8 cellular contexts compared by ENCODE assay signal in genomic region chr15:66293419-66294156, GRCh38. TPM values are rescaled to one million over a fixed set of nuclear protein-coding genes. Genes with fewer than 3 reads are reported as not detected.
A peak's percentile ranks its signal among the peaks of the same experiment; 100 is the strongest.
DNase-seq lines count a peak whose midpoint lies in the region; ATAC-seq and TF ChIP-seq lines count a peak whose summit lies in the region.

TSS of gene DIS3L (plus strand) at chr15:66293568. CDS start at chr15:66293597, 29 bp downstream.

- H3K4me1 ChIP-seq in neural progenitor cell, result peaks cover 11% of the 10 kb centered on the region
- H3K4me1 ChIP-seq in subcutaneous abdominal adipose tissue (ENCODE audit: control insufficient read depth in 5 of 5, insufficient read depth in 5 of 5, low read length in 5 of 5), result peaks cover 6 to 36% (median 26%) of the 10 kb centered on the region in 5 donors

- peak within 1 kb of the TSS; percentile 98 for H3K27ac ChIP-seq in RWPE1
- no peak within 1 kb of the TSS for H3K27ac ChIP-seq in neural progenitor cell
- H3K27ac ChIP-seq in subcutaneous abdominal adipose tissue (ENCODE audit: low read depth, low read length), result peak within 1 kb of the TSS; percentile 86

- H3K27me3 ChIP-seq in neural progenitor cell (peaks cover 5% of the 10 kb centered on the region), subcutaneous abdominal adipose tissue (ENCODE audit: control insufficient read depth in 5 of 5, insufficient read depth in 4 of 5, low read length in 5 of 5) (no peaks in the 10 kb centered on the region)

- peak within 1 kb of the TSS; percentile 96 for H3K27ac Mint-ChIP-seq in neural progenitor cell

- POLR2A ChIA-PET in RWPE1 (lab: Yijun Ruan, JAX; ENCODE audit: low non-redundant PET), result no interaction called here

- H4K20me1 ChIP-seq in neural progenitor cell (ENCODE audit: low read depth), result peaks cover 1% of the 10 kb centered on the region

- peaks cover 29% of the 10 kb centered on the region for H3K79me2 ChIP-seq in neural progenitor cell (ENCODE audit: low read depth)

- TF ChIP-seq CTCF in RWPE1 (conservative IDR thresholded peaks at IDR 0.05; ENCODE audit: low read depth) (no peak), fibroblast of villous mesenchyme (IDR thresholded peaks at IDR 0.05; ENCODE audit: insufficient read depth, low read depth, low read length) (no peak), neural progenitor cell (IDR thresholded peaks at IDR 0.05) (no peak)

- peak within 1 kb of the TSS; percentile 89 for H3K4me3 Mint-ChIP-seq in neural progenitor cell

- peaks cover 13% of the 10 kb centered on the region for H3F3A ChIP-seq in neural progenitor cell (ENCODE audit: low read depth)

- H3K36me3 Mint-ChIP-seq in neural progenitor cell, result peaks cover 9% of the 10 kb centered on the region

- CTCF ChIA-PET in RWPE1 (lab: Yijun Ruan, JAX), result interaction anchor here (0.6 to 0.9 kb wide), 3 partner anchors 127 to 437 kb away, joined by 3 to 7 read pairs (median 3); no protein-coding TSS in a partner anchor

- ATAC-seq in HG03457 (IDR thresholded peaks at IDR 0.05; ENCODE audit: unreplicated experiment), result peak; percentile 48

- H3K4me3 ChIP-seq in fibroblast of villous mesenchyme (ENCODE audit: low read depth, low read length) (peak within 1 kb of the TSS; percentile 57), neural progenitor cell (peak within 1 kb of the TSS; percentile 57), subcutaneous abdominal adipose tissue (ENCODE audit: low read depth in 1 of 5, low read length in 5 of 5) (peak within 1 kb of the TSS; percentile 64 to 90 (median 83))

- H3K9ac ChIP-seq in neural progenitor cell (peak within 1 kb of the TSS; percentile 16), subcutaneous abdominal adipose tissue (ENCODE audit: low read length in 5 of 5) (peak within 1 kb of the TSS; percentile 93 to 98 (median 97))

- peak within 1 kb of the TSS; percentile 87 for H3K4me2 ChIP-seq in neural progenitor cell

- no peaks in the 10 kb centered on the region for H3K9me3 ChIP-seq in neural progenitor cell (ENCODE audit: low read depth)
- H3K9me3 ChIP-seq in subcutaneous abdominal adipose tissue (ENCODE audit: control insufficient read depth in 5 of 5, low read length in 5 of 5), result no peaks in the 10 kb centered on the region

- peaks cover 31% of the 10 kb centered on the region for H3K4me1 Mint-ChIP-seq in neural progenitor cell

- peak within 1 kb of the TSS; percentile 95 for H2AFZ ChIP-seq in neural progenitor cell (replicated peaks)

- DNase-seq in C1 segment of cervical spinal cord (lab: John Stamatoyannopoulos, UW), result peak in 12 of 14 donors; percentile 28 to 79 (median 60)
- DNase-seq in GM19240 (ENCODE audit: insufficient read length, low spot score), result peak; percentile 56
- DNase-seq in RWPE1 (ENCODE audit: low spot score), result peak; percentile 55
- peak; percentile 47 for DNase-seq in activated T-helper 9 cell treated with anti-CD3 and anti-CD28 coated beads, Interleukin-2, amount 50 U/mL, for 16 hours (ENCODE audit: low read depth)
- peak; percentile 40 for DNase-seq in fibroblast of villous mesenchyme (ENCODE audit: low read depth)
- peak; percentile 83 for DNase-seq in neural progenitor cell (ENCODE audit: low spot score)

- H3K36me3 ChIP-seq in neural progenitor cell, result no peaks in the 10 kb centered on the region
- peaks cover 0 to 2% (median 0%) of the 10 kb centered on the region in 5 donors for H3K36me3 ChIP-seq in subcutaneous abdominal adipose tissue (ENCODE audit: control insufficient read depth in 5 of 5, insufficient read depth in 5 of 5, low read length in 5 of 5)

- H3K9me3 Mint-ChIP-seq in neural progenitor cell, result no peaks in the 10 kb centered on the region

- H3K27me3 Mint-ChIP-seq in neural progenitor cell (ENCODE audit: insufficient read depth, low read depth), result peaks cover 6% of the 10 kb centered on the region

RNA-seq across cellular contexts. Expression of gene DIS3L, which starts in this region (rescaled TPM):
- total RNA-seq in fibroblast of villous mesenchyme, result 20.9 and 31.5 TPM in 2 replicates
- total RNA-seq in neural progenitor cell (ENCODE audit: low replicate concordance), result 37.4 and 53.8 TPM in 2 replicates
